8 cellular contexts compared by ENCODE assay signal in the genomic region with DNA sequence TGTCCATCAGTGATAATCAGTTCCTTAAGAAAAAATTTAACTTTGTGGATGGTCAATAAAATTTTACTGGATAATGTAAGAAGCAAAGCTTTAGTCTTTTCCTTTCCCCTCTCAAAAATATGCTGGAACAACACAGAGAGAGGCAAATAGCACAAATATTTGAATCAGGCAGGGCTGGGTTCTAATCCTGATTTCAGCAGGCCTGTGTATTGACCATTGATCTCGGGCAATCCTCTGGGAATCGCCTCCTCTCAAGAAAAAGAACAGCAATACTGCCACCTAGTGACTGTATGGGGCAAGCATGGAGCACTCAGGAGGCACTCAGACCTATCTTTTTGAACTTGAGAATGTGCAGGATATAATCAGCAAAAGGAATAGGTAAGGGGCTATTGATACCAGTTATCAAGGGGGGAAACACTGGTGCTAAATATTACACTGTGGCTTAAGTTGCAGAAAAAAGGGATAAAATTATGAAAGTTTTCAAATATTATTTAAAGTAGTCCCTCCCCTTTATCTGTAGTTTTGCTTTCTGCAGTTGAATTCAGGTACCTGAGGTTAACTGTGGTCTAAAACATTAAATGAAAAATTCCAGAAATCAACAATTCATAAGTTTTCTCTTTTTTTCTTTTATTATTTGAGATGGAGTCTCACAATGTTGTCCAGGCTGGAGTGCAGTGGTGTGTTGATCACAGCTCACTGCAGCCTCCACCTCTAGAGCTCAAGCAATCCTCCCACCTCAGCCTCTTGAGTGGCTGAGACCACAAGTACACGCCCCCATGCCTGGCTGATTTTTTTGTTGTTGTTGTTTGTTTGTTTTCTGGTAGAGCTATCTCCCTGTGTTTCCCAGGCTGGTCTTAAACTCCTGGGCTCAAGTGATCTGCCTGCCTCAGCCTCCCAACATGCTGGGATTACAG.
DNase-seq lines count a peak whose midpoint lies in the region; ATAC-seq, FAIRE-seq and TF ChIP-seq lines count a peak whose summit lies in the region.

No MANE protein-coding gene starts in this region.

- H3K27ac ChIP-seq in small intestine (ENCODE audit: low read depth in 1 of 2, low read length in 1 of 2) = no peak overlapping the region

- FAIRE-seq in RCC 7860 (lab: Jason Lieb, UNC) = no peak
- FAIRE-seq in small intestine (lab: Jason Lieb, UNC) = no peak

- no peak overlapping the region for H3K4me3 ChIP-seq in astrocyte of the cerebellum (ENCODE audit: low read depth, low read length)
- no peak overlapping the region for H3K4me3 ChIP-seq in small intestine (ENCODE audit: low read depth in 1 of 2, low read length in 2 of 2)

- ATAC-seq in GM18520 (IDR thresholded peaks at IDR 0.05; ENCODE audit: unreplicated experiment) = no peak

- DNase-seq in A172 (ENCODE audit: low spot score) (peak; percentile 62), GM03348 (ENCODE audit: low spot score) (peak; percentile 85), LHCN-M2 (ENCODE audit: low read depth) (peak; percentile 78), RCC 7860 (ENCODE audit: low spot score) (peak; percentile 54), astrocyte of the cerebellum (ENCODE audit: low read depth) (peak; percentile 75), hepatic stellate cell (ENCODE audit: low spot score) (peak; percentile 59), small intestine (peak; percentile 88)

- H3K4me1 ChIP-seq in small intestine (ENCODE audit: control insufficient read depth in 2 of 2, insufficient read depth in 1 of 2, low read depth in 1 of 2, low read length in 1 of 2) = peaks cover 0 to 8% of the 10 kb centered on the region in 2 donors

- H3K9me3 ChIP-seq in small intestine (ENCODE audit: control insufficient read depth, low read depth) = no peaks in the 10 kb centered on the region

- peak; percentile 91 for TF ChIP-seq CTCF in astrocyte of the cerebellum (IDR thresholded peaks at IDR 0.05; ENCODE audit: low read depth, low read length, missing control alignments)

- WGBS in small intestine, 3 donors = 17 to 28% (median 22%) methylated on average over 3 of the region's 3 CpGs

- H3K36me3 ChIP-seq in small intestine (ENCODE audit: control insufficient read depth in 2 of 2, insufficient read depth in 2 of 2, low read length in 2 of 2) = no peaks in the 10 kb centered on the region

- in situ Hi-C loops in astrocyte of the cerebellum (cut with HindIII; ENCODE audit: low sequenced_read_pairs) = loop anchor here (5.0 kb wide), 1 partner anchor 176 kb away; no protein-coding TSS in a partner anchor

- H3K27me3 ChIP-seq in small intestine (ENCODE audit: control insufficient read depth in 2 of 2, insufficient read depth in 2 of 2, low read length in 2 of 2) = no peaks in the 10 kb centered on the region
